Comparison of ENCODE assay signal across 9 cellular contexts in genomic region chr10:51001587-51001986, GRCh38.
DNase-seq lines count a peak whose midpoint lies in the region; ATAC-seq and TF ChIP-seq lines count a peak whose summit lies in the region.
"Had no signal": no experiment of that assay in that cellular context is flagged by ENCODE, and none has a peak within 500 bp of the region (broad histone marks: within the 10 kb centered on the region; RNA-seq: fewer than 3 reads in every experiment).

No MANE protein-coding gene starts in this region.

- H3K27me3 Mint-ChIP-seq in neural crest cell (ENCODE audit: low read depth): peaks cover 3% of the 10 kb centered on the region

- H3K4me3 ChIP-seq in colonic mucosa: no peak overlapping the region

- no peaks in the 10 kb centered on the region for H3K36me3 ChIP-seq in colonic mucosa

- no peaks in the 10 kb centered on the region for H3K9me3 Mint-ChIP-seq in neural crest cell

- peak; percentile 48 for TF ChIP-seq CTCF in colonic mucosa (IDR thresholded peaks at IDR 0.05)
- TF ChIP-seq CTCF in neural crest cell (conservative IDR thresholded peaks at IDR 0.05): peak; percentile 80

- intact Hi-C loops in Right ventricle myocardium inferior (cut with DNase I) (loop anchor here (5.0 kb wide), 2 partner anchors 46 to 1486 kb away; no protein-coding TSS in a partner anchor), cardiac septum (cut with DNase I) (no loop called here), colonic mucosa (cut with DNase I) (no loop called here)

- no peak overlapping the region for H3K27ac Mint-ChIP-seq in neural crest cell (ENCODE audit: unreplicated experiment)
- H3K27ac Mint-ChIP-seq: activated naive CD8-positive, alpha-beta T cell had no signal

- no peak overlapping the region for H3K9ac ChIP-seq in colonic mucosa (ENCODE audit: low read depth in 2 of 2, low read length in 2 of 2)

- no peak overlapping the region for H3K27ac ChIP-seq in colonic mucosa

- H3K4me1 ChIP-seq in colonic mucosa: no peaks in the 10 kb centered on the region

- H3K4me1 Mint-ChIP-seq in neural crest cell: peaks cover 28% of the 10 kb centered on the region

- H3K36me3 Mint-ChIP-seq in neural crest cell (ENCODE audit: low read depth): no peaks in the 10 kb centered on the region
- H3K36me3 Mint-ChIP-seq: activated naive CD8-positive, alpha-beta T cell had no signal

- DNase-seq in Right ventricle myocardium inferior (ENCODE audit: missing footprints) (no peak), cardiac septum (ENCODE audit: low spot score) (no peak), LoVo (ENCODE audit: low spot score) (peak; percentile 37), colonic mucosa (no peak), neural crest cell (ENCODE audit: low read depth, low spot score) (no peak), NCI-H1048 (lab: John Stamatoyannopoulos, UW) (no peak)
- DNase-seq in effector CD8-positive, alpha-beta T cell (lab: John Stamatoyannopoulos, UW): no peak

- no peaks in the 10 kb centered on the region for H3K9me3 ChIP-seq in colonic mucosa

- no peak overlapping the region for H3K4me3 Mint-ChIP-seq in neural crest cell
- H3K4me3 Mint-ChIP-seq: activated naive CD8-positive, alpha-beta T cell had no signal

- ATAC-seq in Right ventricle myocardium inferior: peak; percentile 53
- no peak for ATAC-seq in GM19463 (IDR thresholded peaks at IDR 0.05; ENCODE audit: unreplicated experiment)

- no peaks in the 10 kb centered on the region for H3K27me3 ChIP-seq in colonic mucosa
